ENCODE assay signal across 8 cellular contexts in genomic region chr10:103451871-103452713, GRCh38. TPM values are rescaled to one million over a fixed set of nuclear protein-coding genes. Genes with fewer than 3 reads are reported as not detected.
DNase-seq lines count a peak whose midpoint lies in the region; ATAC-seq and TF ChIP-seq lines count a peak whose summit lies in the region.

Gene CALHM2, minus strand, starts transcription at chr10:103452370. Its CDS starts 2,429 bp downstream, at chr10:103449941.

- H3K56ac ChIP-seq in H9 (ENCODE audit: insufficient read length, low read depth, low read length), result no peak within 1 kb of the TSS

- H3K4ac ChIP-seq in H9 (ENCODE audit: low read depth, low read length), result no peak within 1 kb of the TSS

- no peaks in the 10 kb centered on the region for H3K23me2 ChIP-seq in H9 (ENCODE audit: insufficient read length, low read depth, low read length, poor library complexity, severe bottlenecking)

- H2BK20ac ChIP-seq in H9 (ENCODE audit: low read depth, low read length, poor library complexity, severe bottlenecking), result no peak within 1 kb of the TSS

- WGBS in H9 (ENCODE audit: extremely low coverage, insufficient read length, low lambda C conversion rate), result no CpG with 5 or more reads among the region's 43 CpGs

- no peak within 1 kb of the TSS for H3T11ph ChIP-seq in H9 (ENCODE audit: low read length)

- H3K18ac ChIP-seq in H9 (ENCODE audit: insufficient read length, low read depth, low read length), result no peak within 1 kb of the TSS

- no peak within 1 kb of the TSS for H3K4me3 ChIP-seq in Karpas-422 (ENCODE audit: low read length)

- no peaks in the 10 kb centered on the region for H3K79me1 ChIP-seq in H9 (ENCODE audit: insufficient read depth, low read depth, low read length, poor library complexity, severe bottlenecking)

- POLR2A ChIA-PET in activated CD4-positive, alpha-beta memory T cell treated with anti-CD3 and anti-CD28 coated beads for 36 hours (lab: Charles Lee), result interaction anchor here (1.0 to 1.3 kb wide), 3 partner anchors 12 to 20 kb away, joined by 3 to 5 read pairs (median 3); no protein-coding TSS in a partner anchor

- H2AFZ ChIP-seq in H9 (ENCODE audit: low read length) (no peak within 1 kb of the TSS), Karpas-422 (ENCODE audit: low read length) (no peak within 1 kb of the TSS)

- H2BK15ac ChIP-seq in H9 (ENCODE audit: low read depth, low read length), result no peak within 1 kb of the TSS

- DNase-seq in GDM1 (lab: John Stamatoyannopoulos, UW) (peak; percentile 51), H9 (peak; percentile 72), NCI-H2171 treated with DMSO at 0.1 percent for 48 hours (lab: John Stamatoyannopoulos, UW) (peak; percentile 64), ecto neural progenitor cell (ENCODE audit: low spot score) (peak; percentile 80), memory B cell (ENCODE audit: low spot score in 2 of 2) (peak; percentile 35 to 42), Karpas-422 (no peak)
- DNase-seq in activated CD4-positive, alpha-beta memory T cell treated with anti-CD3 and anti-CD28 coated beads for 36 hours, result peak; percentile 75
- peak; percentile 31 for DNase-seq in stimulated activated CD8-positive, alpha-beta memory T cell treated with anti-CD3 and anti-CD28 coated beads, Interleukin-15, amount 100 ng/mL, for 1 hour (ENCODE audit: low read depth)

- H3K4me1 ChIP-seq in H9 (ENCODE audit: insufficient read depth, low read length) (no peaks in the 10 kb centered on the region), Karpas-422 (ENCODE audit: low read length) (peaks cover 5% of the 10 kb centered on the region)

- TF ChIP-seq CTCF in H9 (conservative IDR thresholded peaks at IDR 0.05), result no peak

- no peak within 1 kb of the TSS for H2BK12ac ChIP-seq in H9 (ENCODE audit: insufficient read length, low read depth, low read length)

- H2BK5ac ChIP-seq in H9 (ENCODE audit: insufficient read length, low read length), result no peak within 1 kb of the TSS

- no peaks in the 10 kb centered on the region for H3K9me2 ChIP-seq in Karpas-422 (replicated peaks; ENCODE audit: insufficient read depth, low read length)

- no peak within 1 kb of the TSS for H3K23ac ChIP-seq in H9 (ENCODE audit: insufficient read length, low read depth, low read length)

- H3K4me3 Mint-ChIP-seq in H9, result peak within 1 kb of the TSS in 1 of 2 experiments; percentile 67; a peak in 1 of 5 replicates
- H3K4me3 Mint-ChIP-seq in activated CD4-positive, alpha-beta memory T cell treated with anti-CD3 and anti-CD28 coated beads for 36 hours, result peak within 1 kb of the TSS; percentile 90
- H3K4me3 Mint-ChIP-seq in memory B cell, result peak within 1 kb of the TSS; percentile 90

- H3K79me2 ChIP-seq in H9 (ENCODE audit: insufficient read depth, low read length) (no peaks in the 10 kb centered on the region), Karpas-422 (ENCODE audit: low read length) (no peaks in the 10 kb centered on the region)

- H4K91ac ChIP-seq in H9 (ENCODE audit: insufficient read length, low read depth, low read length), result no peak within 1 kb of the TSS

- H3K36me3 Mint-ChIP-seq in H9 (ENCODE audit: insufficient read depth in 1 of 3, low read depth in 3 of 3) (peaks cover 4 to 21% (median 16%) of the 10 kb centered on the region in 3 experiments), memory B cell (peaks cover 13% of the 10 kb centered on the region)
- H3K36me3 Mint-ChIP-seq in activated CD4-positive, alpha-beta memory T cell treated with anti-CD3 and anti-CD28 coated beads for 36 hours, result peaks cover 28% of the 10 kb centered on the region

- H3K9me3 Mint-ChIP-seq in H9, result no peaks in the 10 kb centered on the region
- H3K9me3 Mint-ChIP-seq in activated CD4-positive, alpha-beta memory T cell treated with anti-CD3 and anti-CD28 coated beads for 36 hours, result no peaks in the 10 kb centered on the region
- H3K9me3 Mint-ChIP-seq in memory B cell, result no peaks in the 10 kb centered on the region

- no peak within 1 kb of the TSS for H3K9ac ChIP-seq in H9 (ENCODE audit: extremely low read depth, insufficient read length, low read length)
- no peak within 1 kb of the TSS for H3K9ac ChIP-seq in Karpas-422 (ENCODE audit: low read length)

- H3K4me2 ChIP-seq in H9 (ENCODE audit: insufficient read depth, insufficient read length, low read length) (no peak within 1 kb of the TSS), Karpas-422 (ENCODE audit: low read depth, low read length, poor library complexity, severe bottlenecking) (no peak within 1 kb of the TSS)

- H3K27ac Mint-ChIP-seq in H9, result no peak within 1 kb of the TSS
- H3K27ac Mint-ChIP-seq in activated CD4-positive, alpha-beta memory T cell treated with anti-CD3 and anti-CD28 coated beads for 36 hours, result peak within 1 kb of the TSS; percentile 91
- H3K27ac Mint-ChIP-seq in memory B cell, result peak within 1 kb of the TSS; percentile 74

- no peaks in the 10 kb centered on the region for H3K36me3 ChIP-seq in Karpas-422 (ENCODE audit: insufficient read depth, low read length)

- ATAC-seq in memory B cell (ENCODE audit: low read depth), result peak; percentile 88

- H2AK5ac ChIP-seq in H9 (ENCODE audit: insufficient read length, low read length), result no peak within 1 kb of the TSS

- CTCF ChIA-PET in activated CD4-positive, alpha-beta memory T cell treated with anti-CD3 and anti-CD28 coated beads for 36 hours (lab: Charles Lee), result interaction anchor here (0.7 to 5.1 kb wide), 12 partner anchors 10 to 534 kb away, joined by 3 to 30 read pairs (median 5); partner anchors contain the start of gene CNNM2

- no peak within 1 kb of the TSS; the same call in 1 of the 2 replicates for H3K14ac ChIP-seq in H9 (ENCODE audit: insufficient read depth, low read length)

- H3K4me1 Mint-ChIP-seq in H9, result peaks cover 4 to 11% of the 10 kb centered on the region in 2 experiments; a peak in 3 of 4 replicates
- peaks cover 44% of the 10 kb centered on the region for H3K4me1 Mint-ChIP-seq in activated CD4-positive, alpha-beta memory T cell treated with anti-CD3 and anti-CD28 coated beads for 36 hours (ENCODE audit: low read depth)
- peaks cover 32% of the 10 kb centered on the region for H3K4me1 Mint-ChIP-seq in memory B cell

- H4K20me1 ChIP-seq in H9 (ENCODE audit: control insufficient read depth, insufficient read depth, insufficient read length) (no peaks in the 10 kb centered on the region), Karpas-422 (ENCODE audit: insufficient read depth, low read depth, low read length) (no peaks in the 10 kb centered on the region)

- no peak within 1 kb of the TSS for H4K5ac ChIP-seq in H9 (ENCODE audit: insufficient read length, low read depth, low read length)

- H2BK120ac ChIP-seq in H9 (ENCODE audit: low read depth, low read length, poor library complexity, severe bottlenecking), result no peak within 1 kb of the TSS

- H3K27me3 Mint-ChIP-seq in H9 (ENCODE audit: low read depth) (no peaks in the 10 kb centered on the region; the same call in 1 of the 2 replicates), memory B cell (no peaks in the 10 kb centered on the region)
- no peaks in the 10 kb centered on the region for H3K27me3 Mint-ChIP-seq in activated CD4-positive, alpha-beta memory T cell treated with anti-CD3 and anti-CD28 coated beads for 36 hours

- no peaks in the 10 kb centered on the region for H3K9me3 ChIP-seq in H9 (ENCODE audit: control insufficient read depth, low read depth, low read length)
- no peaks in the 10 kb centered on the region for H3K9me3 ChIP-seq in Karpas-422 (ENCODE audit: low read length)

- H3K27me3 ChIP-seq in H9 (ENCODE audit: insufficient read depth, low read length), result no peaks in the 10 kb centered on the region
- H3K27me3 ChIP-seq in Karpas-422 (ENCODE audit: low read length), result no peaks in the 10 kb centered on the region

- H3K27ac ChIP-seq in H9 (ENCODE audit: insufficient read length, low read depth, low read length) (no peak within 1 kb of the TSS), Karpas-422 (ENCODE audit: low read length) (no peak within 1 kb of the TSS)

- intact Hi-C loops in activated CD4-positive, alpha-beta memory T cell treated with anti-CD3 and anti-CD28 coated beads for 36 hours (cut with micrococcal nuclease), result loop anchor here (1.0 kb wide), 2 partner anchors 19 to 30 kb away; no protein-coding TSS in a partner anchor

- no peak within 1 kb of the TSS for H4K8ac ChIP-seq in H9 (replicated peaks; ENCODE audit: insufficient read length, low read depth, low read length)

RNA-seq across cellular contexts. Expression of gene CALHM2, which starts in this region (rescaled TPM):
- not detected in 2 replicates for total RNA-seq in H9 (2021)
- 10 to 100 TPM; 21.6 to 22.5 TPM for total RNA-seq in activated CD4-positive, alpha-beta memory T cell treated with anti-CD3 and anti-CD28 coated beads for 36 hours
- 2.6 TPM in 1 of 2 replicates, not detected in the other for total RNA-seq in Karpas-422 (2014; rRNA removed; shearing (Covaris generic); ENCODE audit: low replicate concordance)

Comparison
In these comparisons a context has a peak if more than half of its experiments do, and no peak if none do; other contexts are left out.
1. Peak in DNase-seq in H9; RNA of the gene not detected or under 1 TPM.
2. H3K27ac Mint-ChIP-seq: peak in activated CD4-positive, alpha-beta memory T cell treated with anti-CD3 and anti-CD28 coated beads for 36 hours (single experiment) and memory B cell (single experiment); none in H9 (0 of 3).